Comparison of ENCODE assay signal across 9 cellular contexts in genomic region chr19:33301011-33301899, GRCh38. TPM values are rescaled to one million over a fixed set of nuclear protein-coding genes. Genes with fewer than 3 reads are reported as not detected.
DNase-seq lines count a peak whose midpoint lies in the region; ATAC-seq, FAIRE-seq and TF ChIP-seq lines count a peak whose summit lies in the region.
"Had no signal": no experiment of that assay in that cellular context is flagged by ENCODE, and none has a peak within 500 bp of the region (broad histone marks: within the 10 kb centered on the region; RNA-seq: fewer than 3 reads in every experiment).

No MANE protein-coding gene starts in this region.

- no peaks in the 10 kb centered on the region for H4K20me1 ChIP-seq in HCT116 (ENCODE audit: insufficient read depth)

- TF ChIP-seq POLR2A in A549 (IDR thresholded peaks at IDR 0.05; ENCODE audit: low read length), result no peak
- TF ChIP-seq POLR2A in HCT116 (IDR thresholded peaks at IDR 0.05; ENCODE audit: borderline replicate concordance, extremely low read depth, insufficient read depth, insufficient read length), result no peak

- no peak overlapping the region for H3K27ac Mint-ChIP-seq in endodermal cell
- peak overlapping the region in 1 of 10 donors; percentile 13 for H3K27ac Mint-ChIP-seq in naive thymus-derived CD8-positive, alpha-beta T cell
- H3K27ac Mint-ChIP-seq: activated naive CD8-positive, alpha-beta T cell treated with anti-CD3 and anti-CD28 coated beads, Interleukin-2, amount 10 ng/mL, durations not matched to agents 7 days and 5 days had no signal

- no peak for TF ChIP-seq EP300 in A549 (IDR thresholded peaks at IDR 0.05)

- no peak overlapping the region for H2AFZ ChIP-seq in HCT116 (ENCODE audit: low read depth, low read length, poor library complexity, severe bottlenecking)

- peak overlapping the region; percentile 46 for H3K4me3 Mint-ChIP-seq in endodermal cell
- H3K4me3 Mint-ChIP-seq in naive thymus-derived CD8-positive, alpha-beta T cell, result peak overlapping the region; percentile 21 to 80 (median 56)
- H3K4me3 Mint-ChIP-seq: activated naive CD8-positive, alpha-beta T cell treated with anti-CD3 and anti-CD28 coated beads, Interleukin-2, amount 10 ng/mL, durations not matched to agents 7 days and 5 days had no signal

- H3K27me3 Mint-ChIP-seq in endodermal cell (ENCODE audit: insufficient read depth), result peaks cover 52% of the 10 kb centered on the region
- peaks cover 17 to 59% (median 43%) of the 10 kb centered on the region in 5 donors for H3K27me3 Mint-ChIP-seq in naive thymus-derived CD8-positive, alpha-beta T cell

- intact Hi-C loops in HCT116 (cut with micrococcal nuclease), result loop anchor here (5.0 kb wide), 1 partner anchor 54 kb away; no protein-coding TSS in a partner anchor

- no peak for TF ChIP-seq RAD21 in A549 (conservative IDR thresholded peaks at IDR 0.05 in 1 of 2, IDR thresholded peaks at IDR 0.05 in 1 of 2)
- no peak for TF ChIP-seq RAD21 in HCT116 (IDR thresholded peaks at IDR 0.05; ENCODE audit: low read depth)

- BruUV-seq in HCT116 (replicated peaks; lab: Mats Ljungman, UMichigan), result no TSS peak

- WGBS in A549 (ENCODE audit: missing lambda C conversion rate), result 41% methylated on average over 91 of the region's 95 CpGs
- 6% methylated on average over 23 to 95 of the region's 95 CpGs for WGBS in endodermal cell (ENCODE audit: insufficient coverage in 1 of 2, insufficient read length in 1 of 2), 2 experiments

- POLR2A ChIA-PET in A549 (lab: Yijun Ruan, JAX), result interaction anchor here (0.6 to 6.1 kb wide), 11 partner anchors 17 to 1377 kb away, joined by 3 to 160 read pairs (median 5); partner anchors contain the start of gene CEBPG
- POLR2A ChIA-PET in HCT116 (lab: Charles Lee), result interaction anchor here (1.6 kb wide), 1 partner anchor 9 kb away, joined by 5 read pairs; no protein-coding TSS in a partner anchor
- POLR2A ChIA-PET in naive thymus-derived CD8-positive, alpha-beta T cell (lab: Charles Lee), result no interaction called here

- no peaks in the 10 kb centered on the region for H3K79me2 ChIP-seq in HCT116 (ENCODE audit: insufficient read depth, low read length)

- CTCF ChIA-PET in A549 (lab: Yijun Ruan, JAX) (interaction anchor here (0.7 to 36.6 kb wide), 26 partner anchors 10 to 795 kb away, joined by 3 to 603 read pairs (median 16); partner anchors contain the start of gene CEBPG), HCT116 (lab: Charles Lee) (no interaction called here)

- H3K4me1 ChIP-seq in A549 (peaks cover 11% of the 10 kb centered on the region), HCT116 (ENCODE audit: control insufficient read depth in 1 of 2, insufficient read depth in 2 of 2, low read length in 2 of 2) (peaks cover 16 to 28% of the 10 kb centered on the region in 2 experiments; a peak in 3 of 4 replicates), endodermal cell (ENCODE audit: control insufficient read depth, insufficient read depth, low read length) (no peaks in the 10 kb centered on the region)

- no peaks in the 10 kb centered on the region for H3K36me3 Mint-ChIP-seq in endodermal cell (ENCODE audit: low read depth)
- H3K36me3 Mint-ChIP-seq in naive thymus-derived CD8-positive, alpha-beta T cell, result no peaks in the 10 kb centered on the region
- H3K36me3 Mint-ChIP-seq: activated naive CD8-positive, alpha-beta T cell treated with anti-CD3 and anti-CD28 coated beads, Interleukin-2, amount 10 ng/mL, durations not matched to agents 7 days and 5 days had no signal

- no peaks in the 10 kb centered on the region for H3K9me3 Mint-ChIP-seq in endodermal cell
- H3K9me3 Mint-ChIP-seq in naive thymus-derived CD8-positive, alpha-beta T cell, result no peaks in the 10 kb centered on the region
- H3K9me3 Mint-ChIP-seq: activated naive CD8-positive, alpha-beta T cell treated with anti-CD3 and anti-CD28 coated beads, Interleukin-2, amount 10 ng/mL, durations not matched to agents 7 days and 5 days had no signal

- no peaks in the 10 kb centered on the region for H3K27me3 ChIP-seq in HCT116 (ENCODE audit: insufficient read depth, low read length)
- H3K27me3 ChIP-seq in endodermal cell (ENCODE audit: control insufficient read depth, insufficient read depth, low read length, poor library complexity, severe bottlenecking), result peaks cover 45% of the 10 kb centered on the region

- H3K9ac ChIP-seq in HCT116 (ENCODE audit: low read length) (peak overlapping the region; percentile 67; the same call in 1 of the 2 replicates), endodermal cell (ENCODE audit: extremely low read depth, low read length, poor library complexity, severe bottlenecking) (no peak overlapping the region)

- TF ChIP-seq CTCF in A549 (IDR thresholded peaks at IDR 0.05) (no peak), HCT116 (IDR thresholded peaks at IDR 0.05 in 2 of 3, conservative IDR thresholded peaks at IDR 0.05 in 1 of 3; ENCODE audit: borderline replicate concordance in 1 of 3, insufficient read depth in 1 of 3, low read depth in 2 of 3, low read length in 2 of 3) (no peak), endodermal cell (conservative IDR thresholded peaks at IDR 0.05) (no peak)

- FAIRE-seq in A549 (lab: Jason Lieb, UNC), result no peak

- no peaks in the 10 kb centered on the region for H3K9me3 ChIP-seq in A549
- no peaks in the 10 kb centered on the region for H3K9me3 ChIP-seq in HCT116 (ENCODE audit: control insufficient read depth in 1 of 2, insufficient read depth in 1 of 2, low read depth in 1 of 2, low read length in 2 of 2)
- no peaks in the 10 kb centered on the region for H3K9me3 ChIP-seq in endodermal cell (ENCODE audit: control insufficient read depth, low read length)

- peaks cover 23% of the 10 kb centered on the region for H3K4me1 Mint-ChIP-seq in endodermal cell
- peaks cover 0 to 14% (median 6%) of the 10 kb centered on the region in 4 donors for H3K4me1 Mint-ChIP-seq in naive thymus-derived CD8-positive, alpha-beta T cell
- H3K4me1 Mint-ChIP-seq: activated naive CD8-positive, alpha-beta T cell treated with anti-CD3 and anti-CD28 coated beads, Interleukin-2, amount 10 ng/mL, durations not matched to agents 7 days and 5 days had no signal

- peak overlapping the region; percentile 95 for H3K4me2 ChIP-seq in A549
- H3K4me2 ChIP-seq in HCT116 (ENCODE audit: low read length), result peak overlapping the region; percentile 96

- H3K27ac ChIP-seq in A549, result peak overlapping the region; percentile 73 to 93
- peak overlapping the region; percentile 84; the same call in 1 of the 2 replicates for H3K27ac ChIP-seq in HCT116 (ENCODE audit: low read depth, low read length)
- H3K27ac ChIP-seq in endodermal cell (ENCODE audit: low read depth, low read length), result no peak overlapping the region

- no peaks in the 10 kb centered on the region for H3K36me3 ChIP-seq in HCT116 (ENCODE audit: control insufficient read depth in 1 of 2, insufficient read depth in 2 of 2, low read length in 2 of 2)
- no peaks in the 10 kb centered on the region for H3K36me3 ChIP-seq in endodermal cell (ENCODE audit: control insufficient read depth, insufficient read depth, low read length)

- peak overlapping the region; percentile 63 for H3K4me3 ChIP-seq in A549
- H3K4me3 ChIP-seq in HCT116 (replicated peaks in 1 of 2; ENCODE audit: low read depth in 1 of 2, low read length in 2 of 2), result peak overlapping the region; percentile 37 to 82
- H3K4me3 ChIP-seq in endodermal cell (ENCODE audit: low read length), result no peak overlapping the region

- RAD21 ChIA-PET in HCT116 (lab: Charles Lee; ENCODE audit: low non-redundant PET in 1 of 2, low total read pairs in 2 of 2, uncharacterized antibody in 2 of 2, unreplicated experiment in 2 of 2), result no interaction called here

- H3K9me2 ChIP-seq in HCT116 (ENCODE audit: insufficient read depth), result no peaks in the 10 kb centered on the region

- peak in 1 of 2 experiments; percentile 59 for DNase-seq in A549 (ENCODE audit: low read depth in 1 of 2, low spot score in 1 of 2)
- DNase-seq in HCT116 (ENCODE audit: low read depth, low spot score), result no peak
- DNase-seq in endodermal cell, result peak; percentile 73
- peak in 1 of 10 donors; percentile 36 for DNase-seq in naive thymus-derived CD8-positive, alpha-beta T cell
- no peak for DNase-seq in MV-4-11 (lab: John Stamatoyannopoulos, UW)
- DNase-seq in pons (ENCODE audit: low spot score), result no peak
- DNase-seq in DMS79 (lab: John Stamatoyannopoulos, UW), result no peak
- DNase-seq: activated naive CD8-positive, alpha-beta T cell treated with anti-CD3 and anti-CD28 coated beads, Interleukin-2, amount 10 ng/mL, durations not matched to agents 7 days and 5 days had no signal

- ATAC-seq in A549, result no peak
- no peak for ATAC-seq in HCT116
- no peak for ATAC-seq in naive thymus-derived CD8-positive, alpha-beta T cell
- ATAC-seq in GM19023 (IDR thresholded peaks at IDR 0.05; ENCODE audit: unreplicated experiment), result no peak

TF ChIP-seq in A549, 52 proteins besides CTCF, POLR2A, EP300 and RAD21 (continues in another document):
- TF ChIP-seq, protein P1, sequence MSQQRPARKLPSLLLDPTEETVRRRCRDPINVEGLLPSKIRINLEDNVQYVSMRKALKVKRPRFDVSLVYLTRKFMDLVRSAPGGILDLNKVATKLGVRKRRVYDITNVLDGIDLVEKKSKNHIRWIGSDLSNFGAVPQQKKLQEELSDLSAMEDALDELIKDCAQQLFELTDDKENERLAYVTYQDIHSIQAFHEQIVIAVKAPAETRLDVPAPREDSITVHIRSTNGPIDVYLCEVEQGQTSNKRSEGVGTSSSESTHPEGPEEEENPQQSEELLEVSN (IDR thresholded peaks at IDR 0.05; ENCODE audit: borderline replicate concordance, low read depth), result peak; percentile 17; the same call in 1 of the 2 replicates
- TF ChIP-seq HOXB5 (CRISPR knock-in tag; IDR thresholded peaks at IDR 0.05), result no peak

TF ChIP-seq in HCT116, 20 proteins besides CTCF, POLR2A, EP300 and RAD21 (continues in another document):
- no peak for TF ChIP-seq JUND (IDR thresholded peaks at IDR 0.05)
- no peak for TF ChIP-seq CEBPB (IDR thresholded peaks at IDR 0.05; ENCODE audit: low read depth)
- TF ChIP-seq ZNF274 (IDR thresholded peaks at IDR 0.05; ENCODE audit: low read depth, low read length), result no peak

RNA-seq across cellular contexts. Expression of gene CEBPA, which starts 1.1 kb away (rescaled TPM):
- polyA plus RNA-seq in A549 (2011; rRNA removed), result 3.5 and 4.3 TPM in 2 replicates
- polyA plus RNA-seq in A549 (2012; cell fraction: cytosol; rRNA removed), result 4.5 and 6.6 TPM in 2 replicates
- 3.8 and 4.5 TPM in 2 replicates for polyA plus RNA-seq in A549 (2012; cell fraction: nucleus; rRNA removed)
- polyA plus RNA-seq in A549 (2017; fragmentation: RNase III; extraction: RNeasy Plus Mini Kit Qiagen cat#74134 plus additional on column Dnase treatment), result 6.2 to 6.6 TPM (median 6.3 TPM) in 3 replicates
- polyA minus RNA-seq in A549 (2011; rRNA and poly(A)+ RNA removed), result 5.2 and 5.7 TPM in 2 replicates
- total RNA-seq in HCT116 (2021; ENCODE audit: unreplicated experiment), result 7.0 TPM
- 3.6 and 4.1 TPM in 2 replicates for polyA plus RNA-seq in HCT116 (2012)
- total RNA-seq in endodermal cell, result 1 to 10 TPM; 1.8 to 2.1 TPM
- polyA plus RNA-seq in endodermal cell (2013, experiment 1 of 2), result 1.2 TPM
- 1.0 TPM for polyA plus RNA-seq in endodermal cell (2013, experiment 2 of 2)
- total RNA-seq in naive thymus-derived CD8-positive, alpha-beta T cell, result under 1 TPM; 0.66 to 0.99 TPM
- polyA plus RNA-seq in naive thymus-derived CD8-positive, alpha-beta T cell, result 1 to 10 TPM in 1 of 3 donors, under 1 TPM in 1, not detected in 1; 0.08 to 1.3 TPM
